1 cellular context compared by ENCODE assay signal in genomic region chr4:970854-971520, GRCh38.
TF ChIP-seq lines count a peak whose summit lies in the region.

No MANE protein-coding gene starts in this region.

TF ChIP-seq in H1, 55 proteins besides CTCF, POLR2A, EP300 and RAD21:
- TF ChIP-seq BCL11A (IDR thresholded peaks at IDR 0.05; ENCODE audit: low read depth in 2 of 2, low read length in 2 of 2) (no peak), CEBPB (IDR thresholded peaks at IDR 0.05; ENCODE audit: low read depth, low read length) (no peak), TEAD4 (IDR thresholded peaks at IDR 0.05; ENCODE audit: low read depth, low read length) (no peak), SIRT6 (IDR thresholded peaks at IDR 0.05; ENCODE audit: low read length) (no peak), RNF2 (IDR thresholded peaks at IDR 0.05; ENCODE audit: borderline replicate concordance, low read depth, low read length, missing control alignments, poor library complexity, severe bottlenecking) (no peak), SP2 (IDR thresholded peaks at IDR 0.05; ENCODE audit: low read length) (no peak), CBX5 (IDR thresholded peaks at IDR 0.05; ENCODE audit: low read depth, low read length) (no peak), SIN3A (conservative IDR thresholded peaks at IDR 0.05 in 1 of 2, IDR thresholded peaks at IDR 0.05 in 1 of 2; ENCODE audit: low read depth in 1 of 2, low read length in 2 of 2) (no peak), CBX8 (IDR thresholded peaks at IDR 0.05; ENCODE audit: borderline replicate concordance, low read depth, low read length) (no peak), SP1 (IDR thresholded peaks at IDR 0.05; ENCODE audit: low read depth, low read length) (no peak), KDM4A (IDR thresholded peaks at IDR 0.05; ENCODE audit: low read depth, low read length, severe bottlenecking) (no peak)
